ENCODE assay signal across 1 cellular context in the genomic region with DNA sequence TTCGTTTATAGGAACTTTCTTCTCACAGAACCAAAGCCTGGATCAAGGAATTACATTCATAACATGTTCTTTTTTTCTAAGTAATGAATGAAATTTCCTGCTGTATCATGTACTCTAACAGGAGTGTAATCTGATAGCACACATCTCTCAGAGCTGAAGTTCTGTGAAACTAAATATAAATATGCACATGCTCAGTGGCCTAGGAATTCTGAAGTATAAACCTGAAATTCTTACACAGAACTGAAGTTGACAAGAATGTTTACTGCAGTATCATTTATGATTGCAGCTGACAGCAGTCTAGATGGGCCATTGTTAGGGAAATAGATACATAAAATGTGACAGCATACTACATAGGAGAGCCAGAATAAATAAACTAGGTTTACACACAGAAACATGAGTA.
TF ChIP-seq lines count a peak whose summit lies in the region.

No MANE protein-coding gene starts in this region.

TF ChIP-seq in neural cell, 6 proteins besides CTCF, POLR2A, EP300 and RAD21:
- TF ChIP-seq REST (IDR thresholded peaks at IDR 0.05; ENCODE audit: borderline replicate concordance) (no peak), SMC3 (conservative IDR thresholded peaks at IDR 0.05; ENCODE audit: poor library complexity) (no peak), POLR2AphosphoS5 (IDR thresholded peaks at IDR 0.05) (no peak), MXI1 (conservative IDR thresholded peaks at IDR 0.05; ENCODE audit: poor library complexity, severe bottlenecking) (no peak), TAF1 (IDR thresholded peaks at IDR 0.05; ENCODE audit: low read depth) (no peak), EZH2 (IDR thresholded peaks at IDR 0.05; ENCODE audit: borderline replicate concordance, insufficient read depth, low read length, poor library complexity, severe bottlenecking) (no peak)
